Comparison of ENCODE assay signal across 30 cellular contexts in genomic region chr18:39845673-39846072, GRCh38.
"Had no signal": no experiment of that assay in that cellular context is flagged by ENCODE, and none has a peak within 500 bp of the region (broad histone marks: within the 10 kb centered on the region; RNA-seq: fewer than 3 reads in every experiment).

No MANE protein-coding gene starts in this region.

- FAIRE-seq: pancreas had no signal

- H3K79me2 ChIP-seq: hepatocyte had no signal

- H3K27ac ChIP-seq: heart right ventricle, hepatocyte, lower lobe of right lung, neural progenitor cell, neutrophil, pancreas, prostate gland, skin epidermis, thyroid gland, transverse colon, upper lobe of left lung, vagina had no signal

- H3K9me3 ChIP-seq: heart right ventricle, lower lobe of right lung, neutrophil, pancreas, prostate gland, spleen, testis, thyroid gland, transverse colon, upper lobe of left lung, vagina had no signal

- H3K9ac ChIP-seq: neural progenitor cell had no signal

- ATAC-seq: left lobe of liver; naive thymus-derived CD8-positive, alpha-beta T cell; pancreas; sciatic nerve; stimulated activated memory B cell treated with anti-CD40 and anti-IgM and Interleukin-4, amounts not matched to agents 10 μg/mL and 1 μg/mL and 100 μg/mL, for 72 hours; stimulated activated naive CD8-positive, alpha-beta T cell treated with anti-CD3 and anti-CD28 coated beads, Interleukin-15, amount 100 ng/mL, for 72 hours had no signal

- H3K4me2 ChIP-seq: hepatocyte had no signal

- H3K27me3 ChIP-seq: neural progenitor cell, pancreas, testis, thyroid gland, upper lobe of left lung, vagina had no signal

- H3K4me1 ChIP-seq: pancreas had no signal

- H2AFZ ChIP-seq: hepatocyte, neural progenitor cell had no signal

- H3K4me3 ChIP-seq: heart right ventricle, hepatocyte, lower lobe of right lung, neural progenitor cell, pancreas, prostate gland, skin epidermis, spleen, testis, thyroid gland, transverse colon, upper lobe of left lung, vagina had no signal

- DNase-seq: islet precursor cell; kidney glomerular epithelial cell; mammary epithelial cell; mesenchymal stem cell; naive thymus-derived CD8-positive, alpha-beta T cell; nephron progenitor cell; occipital lobe; pancreas; spleen; stimulated activated CD4-positive, alpha-beta T cell treated with anti-CD3 and anti-CD28 coated beads, Interleukin-2, amount 100 ng/mL, for 48 hours; stimulated activated CD4-positive, alpha-beta T cell treated with anti-CD3 and anti-CD28 coated beads, Interleukin-4, amount 100 ng/mL, for 4 hours; stimulated activated CD8-positive, alpha-beta memory T cell treated with anti-CD3 and anti-CD28 coated beads, Interleukin-4, amount 100 ng/mL, for 48 hours; stimulated activated naive CD4-positive, alpha-beta T cell treated with Interleukin-2 at 50 U/mL for 16 hours; stimulated activated naive CD8-positive, alpha-beta T cell treated with anti-CD3 and anti-CD28 coated beads, Interleukin-15, amount 100 ng/mL, for 72 hours; substantia nigra; testis; thyroid gland; transverse colon; upper lobe of left lung had no signal

- H3K36me3 ChIP-seq: heart right ventricle, lower lobe of right lung, neural progenitor cell, neutrophil, pancreas, prostate gland, spleen, thyroid gland, transverse colon, upper lobe of left lung, vagina had no signal
